17 cellular contexts compared by ENCODE assay signal in the genomic region with DNA sequence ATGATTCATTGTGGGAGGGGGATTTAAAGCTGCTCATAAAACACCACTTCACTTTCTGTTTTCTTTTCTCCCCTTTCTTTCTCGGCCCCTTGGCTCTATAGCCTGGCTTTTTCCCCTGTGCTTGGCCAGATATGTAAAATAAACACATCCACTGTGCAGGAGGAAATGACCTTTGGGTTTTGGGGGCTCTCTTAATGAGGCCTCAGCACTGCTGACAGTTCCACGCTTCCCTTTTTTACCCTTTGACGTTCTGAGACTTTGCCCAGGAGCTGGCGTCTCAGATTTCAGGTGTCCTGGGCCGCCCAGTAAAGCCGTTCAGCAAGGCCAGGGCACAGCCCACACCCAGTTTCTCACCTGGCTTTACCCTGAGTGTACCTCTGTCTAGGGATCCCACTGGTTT.
DNase-seq lines count a peak whose midpoint lies in the region; ATAC-seq, FAIRE-seq and TF ChIP-seq lines count a peak whose summit lies in the region.
"Had no signal": no experiment of that assay in that cellular context is flagged by ENCODE, and none has a peak within 500 bp of the region (broad histone marks: within the 10 kb centered on the region; RNA-seq: fewer than 3 reads in every experiment).

No MANE protein-coding gene starts in this region.

- H3K27me3 ChIP-seq in Peyer's patch (no peaks in the 10 kb centered on the region), small intestine (ENCODE audit: control insufficient read depth in 2 of 2, insufficient read depth in 2 of 2, low read length in 2 of 2) (no peaks in the 10 kb centered on the region)
- H3K27me3 ChIP-seq: SJSA1 had no signal

- no peak overlapping the region for H3K4me3 ChIP-seq in Peyer's patch
- H3K4me3 ChIP-seq in small intestine (ENCODE audit: low read depth in 1 of 2, low read length in 2 of 2), result no peak overlapping the region
- H3K4me3 ChIP-seq: SJSA1, upper lobe of right lung had no signal

- H3K9me3 Mint-ChIP-seq in immature natural killer cell, result no peaks in the 10 kb centered on the region

- no peak for ATAC-seq in GM18505 (IDR thresholded peaks at IDR 0.05; ENCODE audit: unreplicated experiment)
- ATAC-seq in stimulated activated naive CD8-positive, alpha-beta T cell treated with anti-CD3 and anti-CD28 coated beads, Interleukin-15, Interleukin-2, amounts not matched to agents 100 U/mL and 50 U/mL, for 24 hours, result no peak
- ATAC-seq: upper lobe of right lung had no signal

- H3K4me3 Mint-ChIP-seq in immature natural killer cell, result peak overlapping the region; percentile 58 to 97 (median 77)

- H3K27me3 Mint-ChIP-seq in immature natural killer cell (ENCODE audit: low read depth in 3 of 3), result peaks cover 0 to 5% (median 2%) of the 10 kb centered on the region in 3 donors

- WGBS in small intestine, 3 donors, result 12 to 26% (median 13%) methylated on average over 6 of the region's 6 CpGs

- H3K27ac ChIP-seq in Peyer's patch (peak overlapping the region in 2 of 4 donors; percentile 50 to 76), small intestine (ENCODE audit: low read depth in 1 of 2, low read length in 1 of 2) (peak overlapping the region in 1 of 2 donors; percentile 78)
- H3K27ac ChIP-seq: C4-2B, epithelial cell of prostate, SJSA1, upper lobe of right lung had no signal

- H3K36me3 ChIP-seq in Peyer's patch (no peaks in the 10 kb centered on the region), small intestine (ENCODE audit: control insufficient read depth in 2 of 2, insufficient read depth in 2 of 2, low read length in 2 of 2) (no peaks in the 10 kb centered on the region)
- H3K36me3 ChIP-seq: SJSA1, upper lobe of right lung had no signal

- H3K9me3 ChIP-seq in Peyer's patch, result no peaks in the 10 kb centered on the region
- H3K9me3 ChIP-seq in small intestine (ENCODE audit: control insufficient read depth, low read depth), result no peaks in the 10 kb centered on the region
- H3K9me3 ChIP-seq: SJSA1, upper lobe of right lung had no signal

- no peak for FAIRE-seq in small intestine (lab: Jason Lieb, UNC)
- FAIRE-seq: kidney had no signal

- H3K4me1 ChIP-seq in Peyer's patch (peaks cover 0 to 39% (median 0%) of the 10 kb centered on the region in 4 donors), small intestine (ENCODE audit: control insufficient read depth in 2 of 2, insufficient read depth in 1 of 2, low read depth in 1 of 2, low read length in 1 of 2) (peaks cover 0 to 2% of the 10 kb centered on the region in 2 donors)
- H3K4me1 ChIP-seq: upper lobe of right lung had no signal

- TF ChIP-seq CTCF in Peyer's patch (IDR thresholded peaks at IDR 0.05), result no peak

- DNase-seq in HT-29 (ENCODE audit: low spot score), result peak; percentile 9
- DNase-seq in Peyer's patch, result peak in 2 of 3 donors; percentile 70 to 71
- no peak for DNase-seq in immature natural killer cell
- peak; percentile 89 for DNase-seq in small intestine
- DNase-seq in NCI-H345 treated with DMSO at 0.1 percent for 48 hours (lab: John Stamatoyannopoulos, UW; ENCODE audit: unreplicated experiment), result no peak
- DNase-seq in stimulated activated naive CD8-positive, alpha-beta T cell treated with anti-CD3 and anti-CD28 coated beads, Interleukin-15, Interleukin-2, amounts not matched to agents 100 U/mL and 50 U/mL, for 24 hours, result no peak
- DNase-seq in superior temporal gyrus (ENCODE audit: extremely low spot score), result no peak
- DNase-seq: activated gamma-delta T cell treated with Interleukin-2 at 50 U/mL for 16 hours, IMR-90, kidney, NCI-H1694 treated with DMSO at 0.1 percent for 48 hours, NCI-H82, upper lobe of right lung had no signal

- H3K36me3 Mint-ChIP-seq in immature natural killer cell, result peaks cover 0 to 67% (median 47%) of the 10 kb centered on the region in 3 donors

- H3K4me1 Mint-ChIP-seq in immature natural killer cell, result peaks cover 72 to 99% of the 10 kb centered on the region in 2 donors

- TF ChIP-seq POLR2A in Peyer's patch (IDR thresholded peaks at IDR 0.05), result no peak
- TF ChIP-seq POLR2A in GM18505 (IDR thresholded peaks at IDR 0.05; ENCODE audit: borderline replicate concordance, extremely low read depth, insufficient read depth, insufficient read length), result no peak

- H3K27ac Mint-ChIP-seq in immature natural killer cell, result peak overlapping the region in 5 of 6 donors; percentile 46 to 91 (median 80)

Comparison
In these comparisons a context has a peak if more than half of its experiments do, and no peak if none do; other contexts are left out.
1. DNase-seq: peak in HT-29 (single experiment), Peyer's patch (2 of 3) and small intestine (single experiment); none in immature natural killer cell (0 of 3), NCI-H345 treated with DMSO at 0.1 percent for 48 hours (single experiment), stimulated activated naive CD8-positive, alpha-beta T cell treated with anti-CD3 and anti-CD28 coated beads, Interleukin-15, Interleukin-2, amounts not matched to agents 100 U/mL and 50 U/mL, for 24 hours (single experiment) and superior temporal gyrus (single experiment).